Comparison of ENCODE assay signal across 10 cellular contexts in the genomic region with DNA sequence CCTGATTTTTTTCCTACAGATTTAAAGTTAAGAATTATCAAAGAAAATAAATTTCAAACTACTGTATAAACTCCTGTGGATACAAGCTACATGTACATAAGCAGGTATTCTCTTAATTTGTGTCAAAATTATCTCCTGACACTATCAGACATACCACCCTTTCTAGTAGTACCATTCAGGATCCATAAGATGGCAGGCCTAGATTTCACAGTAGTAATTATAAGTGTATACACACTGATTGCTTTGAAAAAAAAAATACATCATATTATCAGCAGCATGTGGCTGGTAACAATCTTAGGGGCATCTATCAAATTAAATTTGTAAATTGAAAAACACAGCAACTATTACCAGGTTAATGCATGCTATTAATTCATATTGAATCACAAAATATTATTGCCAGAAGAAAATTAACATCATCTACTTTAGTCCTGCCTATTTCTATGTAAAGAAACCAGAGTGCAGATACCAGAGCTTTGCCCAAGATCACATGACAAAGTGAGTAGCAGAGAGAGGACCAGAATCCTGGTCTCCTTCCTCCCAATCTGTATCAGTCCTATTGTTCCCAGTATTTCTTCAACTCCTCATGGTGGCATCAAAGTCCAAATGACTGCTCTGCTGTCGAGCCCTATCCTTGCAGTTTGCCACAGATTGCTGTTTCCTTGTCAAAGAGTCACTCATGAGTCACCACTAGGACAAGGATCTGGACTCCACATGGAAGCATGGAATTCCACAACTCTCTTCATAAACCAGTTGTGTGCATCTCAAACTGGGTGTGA. TPM values are rescaled to one million over a fixed set of nuclear protein-coding genes. Genes with fewer than 3 reads are reported as not detected.
DNase-seq lines count a peak whose midpoint lies in the region; ATAC-seq, FAIRE-seq and TF ChIP-seq lines count a peak whose summit lies in the region.
"Had no signal": no experiment of that assay in that cellular context is flagged by ENCODE, and none has a peak within 500 bp of the region (broad histone marks: within the 10 kb centered on the region; RNA-seq: fewer than 3 reads in every experiment).

No MANE protein-coding gene starts in this region.

- no peaks in the 10 kb centered on the region for H3K36me3 ChIP-seq in HEK293 (ENCODE audit: control insufficient read depth in 2 of 2, insufficient read depth in 1 of 2, low read length in 2 of 2)
- no peaks in the 10 kb centered on the region for H3K36me3 ChIP-seq in keratinocyte (ENCODE audit: control insufficient read depth in 2 of 2, extremely low read depth in 1 of 2, insufficient read depth in 2 of 2, low read length in 2 of 2)
- H3K36me3 ChIP-seq: spleen had no signal

- no peak overlapping the region for H3K4me2 ChIP-seq in keratinocyte (ENCODE audit: control insufficient read depth, extremely low read depth, insufficient read depth, low read depth, low read length)

- H2AFZ ChIP-seq in keratinocyte (ENCODE audit: control insufficient read depth, low read length), result no peak overlapping the region

- dilution Hi-C loops in keratinocyte (cut with MboI; ENCODE audit: extremely low pct_ligation_motif_present, low sequenced_read_pairs), result no loop called here

- H3K4me3 ChIP-seq in HEK293 (ENCODE audit: low read depth, low read length) (no peak overlapping the region), keratinocyte (ENCODE audit: control insufficient read depth in 2 of 3, extremely low read depth in 1 of 3, insufficient read depth in 2 of 3, low read depth in 1 of 3, low read length in 3 of 3) (no peak overlapping the region)
- H3K4me3 ChIP-seq: spleen had no signal

- CTCF ChIA-PET in HEK293 (lab: Yijun Ruan, JAX), result interaction anchor here (0.9 to 1.5 kb wide), 5 partner anchors 9 to 328 kb away, joined by 3 to 4 read pairs (median 3); no protein-coding TSS in a partner anchor

- peaks cover 5% of the 10 kb centered on the region; the same call in 1 of the 2 replicates for H3K4me1 ChIP-seq in HEK293 (ENCODE audit: control insufficient read depth, insufficient read depth, low read length)
- H3K4me1 ChIP-seq in keratinocyte (ENCODE audit: control insufficient read depth, extremely low read depth, insufficient read depth, low read length), result no peaks in the 10 kb centered on the region
- H3K4me1 ChIP-seq: spleen had no signal

- no peak overlapping the region for H3K9ac ChIP-seq in keratinocyte (ENCODE audit: control insufficient read depth, extremely low read depth, insufficient read depth, low read length)

- POLR2A ChIA-PET in HEK293 (lab: Yijun Ruan, JAX), result interaction anchor here (0.6 to 1.0 kb wide), 2 partner anchors 19 to 41 kb away, joined by 3 read pairs; no protein-coding TSS in a partner anchor

- FAIRE-seq in keratinocyte (lab: Jason Lieb, UNC), result peak; percentile 60

- H3K27ac ChIP-seq in HEK293 (ENCODE audit: extremely low read depth, low read depth, low read length), result no peak overlapping the region
- no peak overlapping the region for H3K27ac ChIP-seq in VCaP
- H3K27ac ChIP-seq in keratinocyte (ENCODE audit: control insufficient read depth, insufficient read depth, low read length), result no peak overlapping the region
- H3K27ac ChIP-seq: spleen had no signal

- H3K79me2 ChIP-seq in keratinocyte (ENCODE audit: control insufficient read depth, insufficient read depth, low read length), result no peaks in the 10 kb centered on the region

- H3K27me3 ChIP-seq in keratinocyte (ENCODE audit: control insufficient read depth, extremely low read depth, insufficient read depth, low read length), result no peaks in the 10 kb centered on the region

- no peaks in the 10 kb centered on the region for H3K9me3 ChIP-seq in HEK293 (ENCODE audit: control insufficient read depth, insufficient read depth, low read depth, low read length)
- H3K9me3 ChIP-seq in keratinocyte (ENCODE audit: control insufficient read depth, low read depth, low read length), result no peaks in the 10 kb centered on the region
- H3K9me3 ChIP-seq: spleen had no signal

- DNase-seq in Ammon's horn (ENCODE audit: low spot score) (peak; percentile 72), keratinocyte (ENCODE audit: low read depth, low spot score) (no peak), NCI-H2227 treated with DMSO at 0.1 percent for 48 hours (lab: John Stamatoyannopoulos, UW) (no peak)
- DNase-seq: activated CD4-positive, alpha-beta T cell treated with anti-CD3 and anti-CD28 coated beads, Interleukin-2, amount 50 U/mL, for 48 hours; spleen had no signal

- no peaks in the 10 kb centered on the region for H3K9me1 ChIP-seq in keratinocyte (ENCODE audit: control insufficient read depth, extremely low read depth, insufficient read depth, low read length)

- ATAC-seq in GM19397 (IDR thresholded peaks at IDR 0.05; ENCODE audit: unreplicated experiment), result no peak
- no peak for ATAC-seq in GM19324 (IDR thresholded peaks at IDR 0.05; ENCODE audit: low FRiP score, unreplicated experiment)
- ATAC-seq in GM21786 (IDR thresholded peaks at IDR 0.05; ENCODE audit: unreplicated experiment), result no peak

- TF ChIP-seq CTCF in HEK293 (tag by site-specific recombination; IDR thresholded peaks at IDR 0.05), result peak; percentile 38; the same call in 1 of the 2 replicates
- peak; percentile 27 for TF ChIP-seq CTCF in VCaP (conservative IDR thresholded peaks at IDR 0.05)
- TF ChIP-seq CTCF in keratinocyte (optimal IDR thresholded peaks at IDR 0.05 in 1 of 3, IDR thresholded peaks at IDR 0.05 in 1 of 3, conservative IDR thresholded peaks at IDR 0.05 in 1 of 3; ENCODE audit: extremely low read depth in 1 of 3, insufficient read depth in 2 of 3, low read length in 3 of 3), result no peak

- H4K20me1 ChIP-seq in keratinocyte (ENCODE audit: control insufficient read depth, extremely low read depth, insufficient read depth, low read length), result no peaks in the 10 kb centered on the region

TF ChIP-seq in HEK293, 187 proteins besides CTCF, POLR2A, EP300 and RAD21 (continues in another document):
- TF ChIP-seq YY1 (tag by site-specific recombination; IDR thresholded peaks at IDR 0.05) (no peak), ZBTB17 (tag by site-specific recombination; IDR thresholded peaks at IDR 0.05) (peak; percentile 71), ZNF629 (tag by site-specific recombination; IDR thresholded peaks at IDR 0.05) (no peak), TCF7L2 (IDR thresholded peaks at IDR 0.05; ENCODE audit: borderline replicate concordance, low read depth, low read length) (no peak), ZNF654 (tag by site-specific recombination; IDR thresholded peaks at IDR 0.05; ENCODE audit: low read depth) (peak; percentile 41), ZNF311 (tag by site-specific recombination; IDR thresholded peaks at IDR 0.05; ENCODE audit: borderline replicate concordance) (no peak), BCL11A (tag by site-specific recombination; IDR thresholded peaks at IDR 0.05; ENCODE audit: low read depth) (no peak), ZNF335 (tag by site-specific recombination; conservative IDR thresholded peaks at IDR 0.05) (0 out of 2 replicates have a peak, but pooled peaks have one; percentile 20), ZNF658 (tag by site-specific recombination; IDR thresholded peaks at IDR 0.05) (no peak), ZNF426 (tag by site-specific recombination; IDR thresholded peaks at IDR 0.05) (no peak), ZBTB7A (tag by site-specific recombination; IDR thresholded peaks at IDR 0.05; ENCODE audit: low read depth) (no peak), ZNF660 (tag by site-specific recombination; IDR thresholded peaks at IDR 0.05) (no peak), MEIS1 (CRISPR knock-in tag; IDR thresholded peaks at IDR 0.05; ENCODE audit: borderline replicate concordance) (no peak), ZNF366 (tag by site-specific recombination; conservative IDR thresholded peaks at IDR 0.05) (no peak), ZNF140 (tag by site-specific recombination; IDR thresholded peaks at IDR 0.05) (no peak), ZNF530 (tag by site-specific recombination; IDR thresholded peaks at IDR 0.05; ENCODE audit: low read depth) (peak; percentile 69; the same call in 1 of the 2 replicates), BCL6B (tag by site-specific recombination; IDR thresholded peaks at IDR 0.05) (no peak), ZNF843 (tag by site-specific recombination; IDR thresholded peaks at IDR 0.05) (no peak), ZNF792 (tag by site-specific recombination; IDR thresholded peaks at IDR 0.05) (no peak)

RNA-seq across cellular contexts. Expression of gene CALM1, which starts 27.7 kb away (rescaled TPM):
- 309 to 682 TPM (median 575 TPM) in 3 replicates for polyA plus RNA-seq in keratinocyte
- 520 TPM for polyA plus RNA-seq in keratinocyte (2011; ENCODE audit: low read depth)
- polyA plus RNA-seq in keratinocyte (2011; cell fraction: cytosol; rRNA removed), result 438 and 677 TPM in 2 replicates
- polyA plus RNA-seq in keratinocyte (2011; cell fraction: nucleus; rRNA removed), result 203 and 281 TPM in 2 replicates
- 291 and 552 TPM in 2 replicates for polyA plus RNA-seq in keratinocyte (2012; ENCODE audit: low replicate concordance)
- 77.3 to 499 TPM (median 297 TPM) in 3 replicates for polyA minus RNA-seq in keratinocyte
- 633 TPM for polyA minus RNA-seq in keratinocyte (2011; cell fraction: cytosol; rRNA and poly(A)+ RNA removed)
- 116 and 121 TPM in 2 replicates for polyA minus RNA-seq in keratinocyte (2011; cell fraction: nucleus; rRNA and poly(A)+ RNA removed)

RNA-seq across cellular contexts. Expression of gene NRDE2, which starts 37.4 kb away (rescaled TPM):
- 8.5 to 9.2 TPM (median 8.6 TPM) in 3 replicates for polyA plus RNA-seq in keratinocyte
- polyA plus RNA-seq in keratinocyte (2011; ENCODE audit: low read depth), result 33.2 TPM
- 3.9 and 5.1 TPM in 2 replicates for polyA plus RNA-seq in keratinocyte (2011; cell fraction: cytosol; rRNA removed)
- polyA plus RNA-seq in keratinocyte (2011; cell fraction: nucleus; rRNA removed), result 21.5 and 22.6 TPM in 2 replicates
- polyA plus RNA-seq in keratinocyte (2012; ENCODE audit: low replicate concordance), result 5.9 and 9.9 TPM in 2 replicates
- 8.3 to 15.3 TPM (median 14.3 TPM) in 3 replicates for polyA minus RNA-seq in keratinocyte
- 3.1 TPM for polyA minus RNA-seq in keratinocyte (2011; cell fraction: cytosol; rRNA and poly(A)+ RNA removed)
- 13.0 and 22.1 TPM in 2 replicates for polyA minus RNA-seq in keratinocyte (2011; cell fraction: nucleus; rRNA and poly(A)+ RNA removed)

Comparison
In these comparisons a context has a peak if more than half of its experiments do, and no peak if none do; other contexts are left out.
1. CTCF ChIP-seq: peak in HEK293 (single experiment) and VCaP (single experiment); none in keratinocyte (0 of 3).